ENCODE assay signal across 19 cellular contexts in genomic region chr7:100154651-100155491, GRCh38. TPM values are rescaled to one million over a fixed set of nuclear protein-coding genes. Genes with fewer than 3 reads are reported as not detected.
DNase-seq lines count a peak whose midpoint lies in the region; ATAC-seq and TF ChIP-seq lines count a peak whose summit lies in the region.
"Had no signal": no experiment of that assay in that cellular context is flagged by ENCODE, and none has a peak within 500 bp of the region (broad histone marks: within the 10 kb centered on the region; RNA-seq: fewer than 3 reads in every experiment).

No MANE protein-coding gene starts in this region.

- H3K27ac ChIP-seq in right cardiac atrium (ENCODE audit: low read length) = no peak overlapping the region
- H3K27ac ChIP-seq in heart left ventricle = no peak overlapping the region
- H3K27ac ChIP-seq in hepatocyte = peak overlapping the region; percentile 73
- peak overlapping the region; percentile 89 to 91 (median 90) for H3K27ac ChIP-seq in transverse colon
- no peak overlapping the region for H3K27ac ChIP-seq in prostate gland

- DNase-seq in right cardiac atrium = peak in 2 of 3 donors; percentile 58 to 64
- no peak for DNase-seq in heart left ventricle
- peak; percentile 48 for DNase-seq in hepatocyte (ENCODE audit: low spot score)
- DNase-seq in transverse colon = peak; percentile 80
- no peak for DNase-seq in NCI-H1105 treated with DMSO at 0.1 percent for 48 hours (lab: John Stamatoyannopoulos, UW)
- no peak for DNase-seq in prostate gland (ENCODE audit: low spot score)
- DNase-seq: activated CD4-positive, alpha-beta T cell treated with anti-CD3 and anti-CD28 coated beads for 36 hours; activated naive CD4-positive, alpha-beta T cell treated with anti-CD3 and anti-CD28 coated beads, Interleukin-2, amount 50 U/mL, for 16 hours; COR-L47; EL; HFFc6; hypothalamus; kidney glomerular epithelial cell; midbrain; NCI-H69; stimulated activated naive CD4-positive, alpha-beta T cell treated with Interleukin-2 at 50 U/mL for 16 hours had no signal

- no peaks in the 10 kb centered on the region for H3K9me3 Mint-ChIP-seq in IgD-negative memory B cell
- H3K9me3 Mint-ChIP-seq: HFFc6 had no signal

- peak; percentile 3 for TF ChIP-seq EP300 in transverse colon (IDR thresholded peaks at IDR 0.05; ENCODE audit: low read depth)

- peak overlapping the region in 2 of 3 donors; percentile 31 to 82 for H3K27ac Mint-ChIP-seq in IgD-negative memory B cell

- H3K4me1 Mint-ChIP-seq in IgD-negative memory B cell = peaks cover 32 to 42% (median 40%) of the 10 kb centered on the region in 3 donors

- H3K27me3 ChIP-seq in right cardiac atrium (ENCODE audit: control insufficient read depth, insufficient read depth) (no peaks in the 10 kb centered on the region), heart left ventricle (no peaks in the 10 kb centered on the region), hepatocyte (no peaks in the 10 kb centered on the region), transverse colon (no peaks in the 10 kb centered on the region), prostate gland (replicated peaks; ENCODE audit: insufficient read depth) (no peaks in the 10 kb centered on the region)

- H3K36me3 ChIP-seq in heart left ventricle (peaks cover 0 to 62% (median 38%) of the 10 kb centered on the region in 9 donors), hepatocyte (replicated peaks; ENCODE audit: insufficient read depth, low read depth) (no peaks in the 10 kb centered on the region), transverse colon (peaks cover 0 to 6% (median 0%) of the 10 kb centered on the region in 4 donors), prostate gland (peaks cover 0 to 4% of the 10 kb centered on the region in 2 donors)

- peaks cover 4% of the 10 kb centered on the region for H3K36me3 Mint-ChIP-seq in IgD-negative memory B cell

- no peaks in the 10 kb centered on the region for H3K9me2 ChIP-seq in hepatocyte (replicated peaks; ENCODE audit: insufficient read depth)

- H3K4me3 ChIP-seq in right cardiac atrium (ENCODE audit: low read length) (no peak overlapping the region), heart left ventricle (no peak overlapping the region), hepatocyte (no peak overlapping the region), transverse colon (no peak overlapping the region), prostate gland (no peak overlapping the region)

- H3K9me3 ChIP-seq in right cardiac atrium (ENCODE audit: control insufficient read depth, low read length) = no peaks in the 10 kb centered on the region
- H3K9me3 ChIP-seq in heart left ventricle = no peaks in the 10 kb centered on the region
- no peaks in the 10 kb centered on the region for H3K9me3 ChIP-seq in hepatocyte (ENCODE audit: low read depth)
- no peaks in the 10 kb centered on the region for H3K9me3 ChIP-seq in transverse colon
- no peaks in the 10 kb centered on the region for H3K9me3 ChIP-seq in prostate gland

- H3K4me1 ChIP-seq in right cardiac atrium (ENCODE audit: control insufficient read depth, insufficient read depth, low read length) (no peaks in the 10 kb centered on the region), heart left ventricle (peaks cover 0 to 72% (median 18%) of the 10 kb centered on the region in 12 donors), hepatocyte (ENCODE audit: insufficient read depth) (peaks cover 15% of the 10 kb centered on the region), transverse colon (peaks cover 24 to 87% (median 57%) of the 10 kb centered on the region in 4 donors), prostate gland (replicated peaks) (peaks cover 4% of the 10 kb centered on the region)

- WGBS in right cardiac atrium = 69% methylated on average over 30 of the region's 30 CpGs
- WGBS in heart left ventricle, 4 donors = 59 to 74% (median 72%) methylated on average over 15 to 30 of the region's 30 CpGs
- WGBS in hepatocyte (ENCODE audit: low lambda C conversion rate, missing lambda C conversion rate) = 90% methylated on average over 24 of the region's 30 CpGs
- 17 to 58% methylated on average over 1 to 30 of the region's 30 CpGs for WGBS in transverse colon (ENCODE audit: low coverage in 1 of 2), 2 donors
- 71% methylated on average over 26 of the region's 30 CpGs for WGBS in prostate gland

- in situ Hi-C loops in transverse colon (cut with MboI; ENCODE audit: low pct_ligation_motif_present in 1 of 4, low pct_unique_long_range_greater_than_20kb in 1 of 4, low sequenced_read_pairs in 3 of 4) = no loop called here

- no peaks in the 10 kb centered on the region for H4K20me1 ChIP-seq in hepatocyte (ENCODE audit: insufficient read depth, poor library complexity, severe bottlenecking)

- no peak overlapping the region for H3K4me2 ChIP-seq in hepatocyte

- TF ChIP-seq CTCF in heart left ventricle (IDR thresholded peaks at IDR 0.05) = no peak
- TF ChIP-seq CTCF in hepatocyte (IDR thresholded peaks at IDR 0.05; ENCODE audit: poor library complexity) = no peak
- TF ChIP-seq CTCF in transverse colon (IDR thresholded peaks at IDR 0.05) = no peak
- no peak for TF ChIP-seq CTCF in prostate gland (IDR thresholded peaks at IDR 0.05)

- ATAC-seq in right cardiac atrium (no peak), heart left ventricle (no peak), GM21423 (IDR thresholded peaks at IDR 0.05; ENCODE audit: unreplicated experiment) (no peak)
- ATAC-seq: activated CD4-positive, alpha-beta T cell treated with anti-CD3 and anti-CD28 coated beads for 36 hours; sciatic nerve had no signal

- peak overlapping the region in 2 of 4 donors; percentile 47 to 68 for H3K4me3 Mint-ChIP-seq in IgD-negative memory B cell
- H3K4me3 Mint-ChIP-seq: activated CD4-positive, alpha-beta T cell treated with anti-CD3 and anti-CD28 coated beads for 36 hours; HFFc6 had no signal

- H3K27me3 Mint-ChIP-seq in IgD-negative memory B cell = no peaks in the 10 kb centered on the region
- H3K27me3 Mint-ChIP-seq: activated CD4-positive, alpha-beta T cell treated with anti-CD3 and anti-CD28 coated beads for 36 hours had no signal

- peaks cover 39% of the 10 kb centered on the region for H3K79me2 ChIP-seq in hepatocyte

- intact Hi-C loops in right cardiac atrium (cut with DNase I) (no loop called here), heart left ventricle (cut with DNase I) (no loop called here), transverse colon (cut with DNase I; ENCODE audit: low total_unique reads) (no loop called here), prostate gland (cut with DNase I) (no loop called here)

- H2AFZ ChIP-seq in hepatocyte = no peak overlapping the region

- TF ChIP-seq POLR2A in heart left ventricle (IDR thresholded peaks at IDR 0.05) (no peak), transverse colon (IDR thresholded peaks at IDR 0.05) (peak; percentile 22), prostate gland (IDR thresholded peaks at IDR 0.05) (no peak)

RNA-seq across cellular contexts. Expression of gene TRAPPC14, which starts 3.7 kb away (rescaled TPM):
- total RNA-seq in right cardiac atrium (10 to 100 TPM in 2 of 4 donors, 1 to 10 TPM in 2; 7.2 to 11.5 (median 9.7) TPM), heart left ventricle (10 to 100 TPM in 2 of 9 donors, 1 to 10 TPM in 7; 4.0 to 14.9 (median 7.4) TPM), hepatocyte (7.7 and 14.7 TPM in 2 replicates), transverse colon (100 to 1,000 TPM in 1 of 4 donors, 10 to 100 TPM in 3; 43.5 to 111 (median 51.2) TPM), prostate gland (10 to 100 TPM; 21.2 to 43.4 TPM)
- polyA plus RNA-seq in right cardiac atrium (7.7 TPM), heart left ventricle (1 to 10 TPM; 6.2 to 9.2 TPM), IgD-negative memory B cell (6.3 TPM), hepatocyte (18.5 and 22.3 TPM in 2 replicates)

RNA-seq across cellular contexts. Expression of gene LAMTOR4, which starts 6.2 kb away (rescaled TPM):
- 100 to 1,000 TPM in 2 of 4 donors, 10 to 100 TPM in 2; 88.7 to 118 (median 108) TPM for total RNA-seq in right cardiac atrium
- 193 TPM for polyA plus RNA-seq in right cardiac atrium
- 100 to 1,000 TPM in 3 of 9 donors, 10 to 100 TPM in 6; 64.6 to 160 (median 91.7) TPM for total RNA-seq in heart left ventricle
- 100 to 1,000 TPM; 155 to 158 TPM for polyA plus RNA-seq in heart left ventricle
- 443 TPM for polyA plus RNA-seq in IgD-negative memory B cell
- total RNA-seq in hepatocyte = 80.1 and 90.5 TPM in 2 replicates
- 198 and 228 TPM in 2 replicates for polyA plus RNA-seq in hepatocyte
- 100 to 1,000 TPM; 105 to 403 (median 256) TPM for total RNA-seq in transverse colon
- 100 to 1,000 TPM; 213 to 243 TPM for total RNA-seq in prostate gland

RNA-seq across cellular contexts. Expression of gene GAL3ST4, which starts 13.5 kb away (rescaled TPM):
- total RNA-seq in right cardiac atrium = 1 to 10 TPM; 2.0 to 3.5 (median 2.3) TPM
- polyA plus RNA-seq in right cardiac atrium = 1.7 TPM
- 1 to 10 TPM in 7 of 9 donors, under 1 TPM in 2; 0.67 to 9.0 (median 1.6) TPM for total RNA-seq in heart left ventricle
- 1 to 10 TPM in 1 of 2 donors, under 1 TPM in 1; 0.80 to 1.3 TPM for polyA plus RNA-seq in heart left ventricle
- 0.38 TPM for polyA plus RNA-seq in IgD-negative memory B cell
- 0.73 and 2.6 TPM in 2 replicates for total RNA-seq in hepatocyte
- polyA plus RNA-seq in hepatocyte = 3.3 and 4.3 TPM in 2 replicates
- 1 to 10 TPM in 3 of 4 donors, not detected in 1; 2.0 to 5.1 (median 3.8) TPM for total RNA-seq in transverse colon
- total RNA-seq in prostate gland = 10 to 100 TPM in 1 of 2 donors, 1 to 10 TPM in 1; 4.1 to 10.2 TPM

RNA-seq across cellular contexts. Expression of gene GPC2, which starts 22.3 kb away (rescaled TPM):
- under 1 TPM; 0.09 to 0.78 (median 0.29) TPM for total RNA-seq in right cardiac atrium
- 0.38 TPM for polyA plus RNA-seq in right cardiac atrium
- 1 to 10 TPM in 2 of 9 donors, under 1 TPM in 5, not detected in 2; 0.27 to 1.1 (median 0.50) TPM for total RNA-seq in heart left ventricle
- under 1 TPM; 0.50 to 0.76 TPM for polyA plus RNA-seq in heart left ventricle
- 0.23 TPM for polyA plus RNA-seq in IgD-negative memory B cell
- total RNA-seq in hepatocyte = 2.0 and 5.3 TPM in 2 replicates
- polyA plus RNA-seq in hepatocyte = 3.2 and 4.1 TPM in 2 replicates
- total RNA-seq in transverse colon = 10 to 100 TPM in 2 of 4 donors, 1 to 10 TPM in 1, not detected in 1; 3.5 to 17.2 (median 12.5) TPM
- total RNA-seq in prostate gland = 1 to 10 TPM; 1.7 to 2.8 TPM

RNA-seq across cellular contexts. Expression of gene STAG3, which starts 22.8 kb away (rescaled TPM):
- 1 to 10 TPM in 1 of 4 donors, under 1 TPM in 2, not detected in 1; 0.64 to 1.1 (median 0.91) TPM for total RNA-seq in right cardiac atrium
- polyA plus RNA-seq in right cardiac atrium = 0.41 TPM
- 1 to 10 TPM in 2 of 9 donors, under 1 TPM in 6, not detected in 1; 0.09 to 1.3 (median 0.58) TPM for total RNA-seq in heart left ventricle
- polyA plus RNA-seq in heart left ventricle = under 1 TPM; 0.11 to 0.88 TPM
- 61.5 TPM for polyA plus RNA-seq in IgD-negative memory B cell
- 0.20 and 1.0 TPM in 2 replicates for total RNA-seq in hepatocyte
- 3.4 and 4.8 TPM in 2 replicates for polyA plus RNA-seq in hepatocyte
- 1 to 10 TPM in 2 of 4 donors, under 1 TPM in 1, not detected in 1; 0.96 to 9.4 (median 2.2) TPM for total RNA-seq in transverse colon
- 10 to 100 TPM in 1 of 2 donors, 1 to 10 TPM in 1; 1.8 to 37.6 TPM for total RNA-seq in prostate gland

Comparison
In these comparisons a context has a peak if more than half of its experiments do, and no peak if none do; other contexts are left out.
1. DNase-seq: peak in right cardiac atrium (2 of 3), hepatocyte (single experiment) and transverse colon (single experiment); none in heart left ventricle (0 of 5), NCI-H1105 treated with DMSO at 0.1 percent for 48 hours (single experiment) and prostate gland (single experiment).
2. H3K27ac ChIP-seq: peak in hepatocyte (single experiment) and transverse colon (4 of 4); none in right cardiac atrium (single experiment), heart left ventricle (0 of 12) and prostate gland (0 of 2).